In the genomic region with DNA sequence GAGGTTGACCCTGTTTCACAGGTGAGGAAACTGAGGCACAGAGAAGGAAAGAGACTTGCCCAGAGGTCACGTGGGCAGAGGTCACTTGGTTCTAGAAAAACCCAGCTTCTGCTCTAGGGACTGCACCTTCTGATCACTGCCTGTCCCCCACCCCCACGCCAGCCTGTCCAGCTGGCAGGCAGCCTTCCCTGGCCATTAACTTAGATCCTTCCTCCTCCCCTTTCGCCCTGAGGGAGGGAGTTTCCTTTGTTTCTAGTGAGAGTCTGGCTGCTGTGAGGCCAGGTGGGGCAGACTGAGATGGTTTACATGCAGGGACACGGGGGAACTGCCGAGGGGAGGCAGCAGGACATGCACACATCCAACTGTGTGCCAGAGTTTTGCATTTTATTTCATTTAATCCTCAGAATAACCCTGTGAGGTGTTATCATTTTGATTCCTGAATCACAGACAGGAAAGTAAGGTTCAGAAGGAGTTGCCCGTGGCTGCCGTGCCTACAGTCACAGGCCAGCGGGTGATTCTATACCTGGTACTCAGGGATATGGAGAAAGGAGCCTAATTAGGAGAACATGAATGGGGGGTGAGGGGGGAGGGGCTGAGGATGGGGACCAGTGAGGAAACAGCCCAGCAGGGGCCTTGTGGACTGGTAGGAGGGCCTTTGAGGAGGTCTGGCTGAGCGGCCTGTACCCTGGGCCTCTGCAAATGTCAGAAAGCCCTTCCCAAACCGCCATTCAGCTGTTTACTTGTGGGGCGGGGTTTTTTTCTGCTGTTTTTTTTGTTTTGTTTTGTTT, we compare ENCODE assay signal across 8 cellular contexts. TPM values are rescaled to one million over a fixed set of nuclear protein-coding genes. Genes with fewer than 3 reads are reported as not detected.
A peak's percentile ranks its signal among the peaks of the same experiment; 100 is the strongest.
DNase-seq lines count a peak whose midpoint lies in the region; ATAC-seq and TF ChIP-seq lines count a peak whose summit lies in the region.

No MANE protein-coding gene starts in this region.

- H3K4me1 ChIP-seq in ectodermal cell (ENCODE audit: control insufficient read depth, insufficient read depth, low read length) = peaks cover 58% of the 10 kb centered on the region

- no peaks in the 10 kb centered on the region for H3K36me3 ChIP-seq in ectodermal cell (ENCODE audit: control insufficient read depth, insufficient read depth, low read length)

- peak overlapping the region; percentile 46 for H3K4me3 Mint-ChIP-seq in nephron progenitor cell

- peak overlapping the region; percentile 99 for H3K27ac Mint-ChIP-seq in nephron progenitor cell

- H3K9me3 Mint-ChIP-seq in nephron progenitor cell = no peaks in the 10 kb centered on the region

- H3K27me3 ChIP-seq in ectodermal cell (ENCODE audit: control insufficient read depth, insufficient read depth, low read length, poor library complexity, severe bottlenecking) = peaks cover 43% of the 10 kb centered on the region

- no peaks in the 10 kb centered on the region for H3K36me3 Mint-ChIP-seq in nephron progenitor cell (ENCODE audit: low read depth)

- peak overlapping the region; percentile 66 for H3K27ac ChIP-seq in ectodermal cell (ENCODE audit: insufficient read depth, low read depth, low read length, poor library complexity, severe bottlenecking)

- no peaks in the 10 kb centered on the region for H3K9me3 ChIP-seq in ectodermal cell (ENCODE audit: control insufficient read depth, low read length)

- peaks cover 41% of the 10 kb centered on the region for H3K27me3 Mint-ChIP-seq in nephron progenitor cell (ENCODE audit: low read depth, poor library complexity)

- peaks cover 85% of the 10 kb centered on the region for H3K4me1 Mint-ChIP-seq in nephron progenitor cell

- peak; percentile 85 for DNase-seq in H4 (ENCODE audit: low spot score)
- DNase-seq in NCI-H510A (lab: John Stamatoyannopoulos, UW) = peak; percentile 41
- DNase-seq in nephron progenitor cell = peak; percentile 44
- DNase-seq in foreskin fibroblast = no peak
- no peak for DNase-seq in GM10248 (ENCODE audit: extremely low spot score)
- no peak for DNase-seq in stimulated activated CD4-positive, alpha-beta T cell treated with anti-CD3 and anti-CD28 coated beads, Interleukin-12 subunit alpha, Interleukin-12 subunit beta, amount 100 ng/mL, for 4 hours

- POLR2A ChIA-PET in GM10248 (lab: Yijun Ruan, JAX) = no interaction called here

- no peak for TF ChIP-seq CTCF in nephron progenitor cell (IDR thresholded peaks at IDR 0.05)
- no peak for TF ChIP-seq CTCF in foreskin fibroblast (IDR thresholded peaks at IDR 0.05; ENCODE audit: low read depth, low read length)
- TF ChIP-seq CTCF in GM10248 (IDR thresholded peaks at IDR 0.05; ENCODE audit: control extremely low read depth, extremely low read depth, low read depth, missing control alignments) = no peak

- ATAC-seq in HG03521 (IDR thresholded peaks at IDR 0.05; ENCODE audit: unreplicated experiment) = no peak

- CTCF ChIA-PET in GM10248 (lab: Yijun Ruan, JAX) = interaction anchor here (1.0 to 2.1 kb wide), 2 partner anchors 20 to 463 kb away, joined by 3 to 4 read pairs; no protein-coding TSS in a partner anchor

- 12 to 14% methylated on average over 10 to 11 of the region's 11 CpGs for WGBS in ectodermal cell, 2 experiments

- H3K4me3 ChIP-seq in ectodermal cell (ENCODE audit: insufficient read depth, low read depth, low read length) (no peak overlapping the region), foreskin fibroblast (ENCODE audit: low read depth in 1 of 2, low read length in 2 of 2) (no peak overlapping the region)

RNA-seq across cellular contexts. Expression of a gene that starts 3.4 kb away (rescaled TPM):
- total RNA-seq in H4 (2014; rRNA removed; shearing (Covaris generic)) = not detected in 2 replicates
- polyA plus RNA-seq in ectodermal cell (2013, experiment 1 of 4) = 1.1 TPM
- polyA plus RNA-seq in ectodermal cell (2013, experiment 2 of 4) = 0.48 TPM
- polyA plus RNA-seq in ectodermal cell (2013, experiment 3 of 4) = 0.21 TPM
- 0.45 TPM for polyA plus RNA-seq in ectodermal cell (2013, experiment 4 of 4)

RNA-seq across cellular contexts. Expression of a gene that starts 37.9 kb away (rescaled TPM):
- not detected in 2 replicates for total RNA-seq in H4 (2014; rRNA removed; shearing (Covaris generic))
- not detected for polyA plus RNA-seq in ectodermal cell (2013, experiment 1 of 4)
- polyA plus RNA-seq in ectodermal cell (2013, experiment 2 of 4) = not detected
- polyA plus RNA-seq in ectodermal cell (2013, experiment 3 of 4) = not detected
- polyA plus RNA-seq in ectodermal cell (2013, experiment 4 of 4) = not detected

Comparison
In these comparisons a context has a peak if more than half of its experiments do, and no peak if none do; other contexts are left out.
1. DNase-seq: peak in H4 (single experiment), NCI-H510A (single experiment) and nephron progenitor cell (single experiment); none in foreskin fibroblast (0 of 2), GM10248 (single experiment) and stimulated activated CD4-positive, alpha-beta T cell treated with anti-CD3 and anti-CD28 coated beads, Interleukin-12 subunit alpha, Interleukin-12 subunit beta, amount 100 ng/mL, for 4 hours (single experiment).